1 cellular context compared by ENCODE assay signal in the genomic region with DNA sequence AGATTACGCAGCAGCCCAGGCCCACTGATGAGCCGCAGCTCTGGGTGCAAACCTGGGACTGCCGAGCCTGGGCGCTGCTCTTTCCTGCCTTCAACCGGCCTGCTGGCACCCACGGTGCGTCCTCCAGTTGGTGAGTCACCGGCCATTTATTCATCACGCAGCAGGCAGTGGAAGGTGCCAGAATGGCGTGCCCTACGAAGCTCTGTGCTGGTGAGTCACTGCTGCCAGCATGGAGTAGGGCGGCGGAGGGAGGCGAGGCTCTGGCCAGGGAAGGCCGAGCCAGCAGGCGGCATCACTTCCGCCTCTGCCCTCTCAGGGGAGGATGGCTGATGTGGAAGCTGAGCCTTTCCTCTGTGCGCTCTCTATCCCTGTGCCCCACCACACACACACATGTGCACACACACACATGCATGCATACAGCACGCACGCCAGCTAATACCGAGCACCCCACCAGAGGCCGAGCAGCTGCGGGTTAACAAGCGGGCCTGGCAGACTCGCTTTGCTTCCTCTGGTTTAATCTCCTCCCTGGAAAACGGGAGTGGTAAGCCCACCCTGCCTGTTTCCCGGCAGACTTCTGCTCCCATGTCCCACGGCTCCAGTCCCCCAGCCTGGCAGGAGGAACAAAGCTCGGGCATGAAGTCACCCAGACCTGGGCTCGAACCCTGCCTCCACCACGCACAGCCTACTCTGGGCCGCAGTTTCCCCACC.
TF ChIP-seq lines count a peak whose summit lies in the region.

No MANE protein-coding gene starts in this region.

TF ChIP-seq in SK-N-SH, 30 proteins besides CTCF, POLR2A, EP300 and RAD21 (continued from another document):
- no peak for TF ChIP-seq REST (IDR thresholded peaks at IDR 0.05; ENCODE audit: low read depth, low read length)
- no peak for TF ChIP-seq USF2 (IDR thresholded peaks at IDR 0.05; ENCODE audit: borderline replicate concordance, low read depth, low read length)
- no peak for TF ChIP-seq SIN3A (IDR thresholded peaks at IDR 0.05; ENCODE audit: borderline replicate concordance, low read depth, low read length)
TF ChIP-seq in SK-N-SH: peak in this region for 0.
